1 cellular context compared by ENCODE assay signal in the genomic region with DNA sequence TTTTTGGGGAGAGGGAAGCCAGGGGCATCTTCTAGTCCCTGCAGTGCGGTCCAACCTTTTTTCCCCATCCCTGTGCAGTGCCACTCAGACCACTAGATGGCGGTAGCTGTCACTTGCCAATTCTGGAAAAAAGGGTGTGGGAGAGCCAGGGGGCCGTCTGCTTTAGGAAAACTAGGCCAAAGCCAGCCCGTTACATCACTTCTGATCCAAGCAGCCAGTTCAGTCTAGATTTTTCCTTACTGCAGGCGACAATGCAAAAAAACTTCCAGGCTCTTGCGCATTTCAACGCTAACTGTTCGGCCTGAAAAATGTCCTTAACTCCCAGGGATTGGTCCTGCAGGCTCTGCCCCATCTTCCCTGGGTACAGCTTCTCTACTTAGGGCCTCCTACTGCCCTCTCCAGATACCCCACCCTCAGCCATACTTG.
TF ChIP-seq lines count a peak whose summit lies in the region.

No MANE protein-coding gene starts in this region.

TF ChIP-seq in GM23338, 12 proteins besides CTCF, POLR2A, EP300 and RAD21 (continued from another document):
- TF ChIP-seq, protein P1, sequence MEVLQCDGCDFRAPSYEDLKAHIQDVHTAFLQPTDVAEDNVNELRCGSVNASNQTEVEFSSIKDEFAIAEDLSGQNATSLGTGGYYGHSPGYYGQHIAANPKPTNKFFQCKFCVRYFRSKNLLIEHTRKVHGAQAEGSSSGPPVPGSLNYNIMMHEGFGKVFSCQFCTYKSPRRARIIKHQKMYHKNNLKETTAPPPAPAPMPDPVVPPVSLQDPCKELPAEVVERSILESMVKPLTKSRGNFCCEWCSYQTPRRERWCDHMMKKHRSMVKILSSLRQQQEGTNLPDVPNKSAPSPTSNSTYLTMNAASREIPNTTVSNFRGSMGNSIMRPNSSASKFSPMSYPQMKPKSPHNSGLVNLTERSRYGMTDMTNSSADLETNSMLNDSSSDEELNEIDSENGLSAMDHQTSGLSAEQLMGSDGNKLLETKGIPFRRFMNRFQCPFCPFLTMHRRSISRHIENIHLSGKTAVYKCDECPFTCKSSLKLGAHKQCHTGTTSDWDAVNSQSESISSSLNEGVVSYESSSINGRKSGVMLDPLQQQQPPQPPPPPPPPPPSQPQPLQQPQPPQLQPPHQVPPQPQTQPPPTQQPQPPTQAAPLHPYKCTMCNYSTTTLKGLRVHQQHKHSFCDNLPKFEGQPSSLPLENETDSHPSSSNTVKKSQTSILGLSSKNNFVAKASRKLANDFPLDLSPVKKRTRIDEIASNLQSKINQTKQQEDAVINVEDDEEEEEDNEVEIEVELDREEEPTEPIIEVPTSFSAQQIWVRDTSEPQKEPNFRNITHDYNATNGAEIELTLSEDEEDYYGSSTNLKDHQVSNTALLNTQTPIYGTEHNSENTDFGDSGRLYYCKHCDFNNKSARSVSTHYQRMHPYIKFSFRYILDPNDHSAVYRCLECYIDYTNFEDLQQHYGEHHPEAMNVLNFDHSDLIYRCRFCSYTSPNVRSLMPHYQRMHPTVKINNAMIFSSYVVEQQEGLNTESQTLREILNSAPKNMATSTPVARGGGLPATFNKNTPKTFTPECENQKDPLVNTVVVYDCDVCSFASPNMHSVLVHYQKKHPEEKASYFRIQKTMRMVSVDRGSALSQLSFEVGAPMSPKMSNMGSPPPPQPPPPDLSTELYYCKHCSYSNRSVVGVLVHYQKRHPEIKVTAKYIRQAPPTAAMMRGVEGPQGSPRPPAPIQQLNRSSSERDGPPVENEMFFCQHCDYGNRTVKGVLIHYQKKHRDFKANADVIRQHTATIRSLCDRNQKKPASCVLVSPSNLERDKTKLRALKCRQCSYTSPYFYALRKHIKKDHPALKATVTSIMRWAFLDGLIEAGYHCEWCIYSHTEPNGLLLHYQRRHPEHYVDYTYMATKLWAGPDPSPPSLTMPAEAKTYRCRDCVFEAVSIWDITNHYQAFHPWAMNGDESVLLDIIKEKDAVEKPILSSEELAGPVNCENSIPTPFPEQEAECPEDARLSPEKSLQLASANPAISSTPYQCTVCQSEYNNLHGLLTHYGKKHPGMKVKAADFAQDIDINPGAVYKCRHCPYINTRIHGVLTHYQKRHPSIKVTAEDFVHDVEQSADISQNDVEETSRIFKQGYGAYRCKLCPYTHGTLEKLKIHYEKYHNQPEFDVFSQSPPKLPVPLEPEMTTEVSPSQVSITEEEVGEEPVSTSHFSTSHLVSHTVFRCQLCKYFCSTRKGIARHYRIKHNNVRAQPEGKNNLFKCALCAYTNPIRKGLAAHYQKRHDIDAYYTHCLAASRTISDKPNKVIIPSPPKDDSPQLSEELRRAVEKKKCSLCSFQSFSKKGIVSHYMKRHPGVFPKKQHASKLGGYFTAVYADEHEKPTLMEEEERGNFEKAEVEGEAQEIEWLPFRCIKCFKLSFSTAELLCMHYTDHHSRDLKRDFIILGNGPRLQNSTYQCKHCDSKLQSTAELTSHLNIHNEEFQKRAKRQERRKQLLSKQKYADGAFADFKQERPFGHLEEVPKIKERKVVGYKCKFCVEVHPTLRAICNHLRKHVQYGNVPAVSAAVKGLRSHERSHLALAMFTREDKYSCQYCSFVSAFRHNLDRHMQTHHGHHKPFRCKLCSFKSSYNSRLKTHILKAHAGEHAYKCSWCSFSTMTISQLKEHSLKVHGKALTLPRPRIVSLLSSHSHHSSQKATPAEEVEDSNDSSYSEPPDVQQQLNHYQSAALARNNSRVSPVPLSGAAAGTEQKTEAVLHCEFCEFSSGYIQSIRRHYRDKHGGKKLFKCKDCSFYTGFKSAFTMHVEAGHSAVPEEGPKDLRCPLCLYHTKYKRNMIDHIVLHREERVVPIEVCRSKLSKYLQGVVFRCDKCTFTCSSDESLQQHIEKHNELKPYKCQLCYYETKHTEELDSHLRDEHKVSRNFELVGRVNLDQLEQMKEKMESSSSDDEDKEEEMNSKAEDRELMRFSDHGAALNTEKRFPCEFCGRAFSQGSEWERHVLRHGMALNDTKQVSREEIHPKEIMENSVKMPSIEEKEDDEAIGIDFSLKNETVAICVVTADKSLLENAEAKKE (CRISPR knock-in tag; IDR thresholded peaks at IDR 0.05), result no peak
- TF ChIP-seq POLR2AphosphoS5 (IDR thresholded peaks at IDR 0.05; ENCODE audit: low read depth) (no peak), STAT1 (IDR thresholded peaks at IDR 0.05; ENCODE audit: unreplicated experiment) (no peak), ZNF114 (CRISPR knock-in tag; IDR thresholded peaks at IDR 0.05) (no peak), JUNB (IDR thresholded peaks at IDR 0.05; ENCODE audit: unreplicated experiment) (no peak), EZH2phosphoT487 (IDR thresholded peaks at IDR 0.05; ENCODE audit: unreplicated experiment) (no peak), EZH2 (IDR thresholded peaks at IDR 0.05; ENCODE audit: low read depth, unreplicated experiment) (no peak)
- TF ChIP-seq, protein P2, sequence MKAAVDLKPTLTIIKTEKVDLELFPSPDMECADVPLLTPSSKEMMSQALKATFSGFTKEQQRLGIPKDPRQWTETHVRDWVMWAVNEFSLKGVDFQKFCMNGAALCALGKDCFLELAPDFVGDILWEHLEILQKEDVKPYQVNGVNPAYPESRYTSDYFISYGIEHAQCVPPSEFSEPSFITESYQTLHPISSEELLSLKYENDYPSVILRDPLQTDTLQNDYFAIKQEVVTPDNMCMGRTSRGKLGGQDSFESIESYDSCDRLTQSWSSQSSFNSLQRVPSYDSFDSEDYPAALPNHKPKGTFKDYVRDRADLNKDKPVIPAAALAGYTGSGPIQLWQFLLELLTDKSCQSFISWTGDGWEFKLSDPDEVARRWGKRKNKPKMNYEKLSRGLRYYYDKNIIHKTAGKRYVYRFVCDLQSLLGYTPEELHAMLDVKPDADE (IDR thresholded peaks at IDR 0.05), result no peak
- TF ChIP-seq, protein P3, sequence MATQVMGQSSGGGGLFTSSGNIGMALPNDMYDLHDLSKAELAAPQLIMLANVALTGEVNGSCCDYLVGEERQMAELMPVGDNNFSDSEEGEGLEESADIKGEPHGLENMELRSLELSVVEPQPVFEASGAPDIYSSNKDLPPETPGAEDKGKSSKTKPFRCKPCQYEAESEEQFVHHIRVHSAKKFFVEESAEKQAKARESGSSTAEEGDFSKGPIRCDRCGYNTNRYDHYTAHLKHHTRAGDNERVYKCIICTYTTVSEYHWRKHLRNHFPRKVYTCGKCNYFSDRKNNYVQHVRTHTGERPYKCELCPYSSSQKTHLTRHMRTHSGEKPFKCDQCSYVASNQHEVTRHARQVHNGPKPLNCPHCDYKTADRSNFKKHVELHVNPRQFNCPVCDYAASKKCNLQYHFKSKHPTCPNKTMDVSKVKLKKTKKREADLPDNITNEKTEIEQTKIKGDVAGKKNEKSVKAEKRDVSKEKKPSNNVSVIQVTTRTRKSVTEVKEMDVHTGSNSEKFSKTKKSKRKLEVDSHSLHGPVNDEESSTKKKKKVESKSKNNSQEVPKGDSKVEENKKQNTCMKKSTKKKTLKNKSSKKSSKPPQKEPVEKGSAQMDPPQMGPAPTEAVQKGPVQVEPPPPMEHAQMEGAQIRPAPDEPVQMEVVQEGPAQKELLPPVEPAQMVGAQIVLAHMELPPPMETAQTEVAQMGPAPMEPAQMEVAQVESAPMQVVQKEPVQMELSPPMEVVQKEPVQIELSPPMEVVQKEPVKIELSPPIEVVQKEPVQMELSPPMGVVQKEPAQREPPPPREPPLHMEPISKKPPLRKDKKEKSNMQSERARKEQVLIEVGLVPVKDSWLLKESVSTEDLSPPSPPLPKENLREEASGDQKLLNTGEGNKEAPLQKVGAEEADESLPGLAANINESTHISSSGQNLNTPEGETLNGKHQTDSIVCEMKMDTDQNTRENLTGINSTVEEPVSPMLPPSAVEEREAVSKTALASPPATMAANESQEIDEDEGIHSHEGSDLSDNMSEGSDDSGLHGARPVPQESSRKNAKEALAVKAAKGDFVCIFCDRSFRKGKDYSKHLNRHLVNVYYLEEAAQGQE (IDR thresholded peaks at IDR 0.05; ENCODE audit: unreplicated experiment), result no peak
